In the genomic region with DNA sequence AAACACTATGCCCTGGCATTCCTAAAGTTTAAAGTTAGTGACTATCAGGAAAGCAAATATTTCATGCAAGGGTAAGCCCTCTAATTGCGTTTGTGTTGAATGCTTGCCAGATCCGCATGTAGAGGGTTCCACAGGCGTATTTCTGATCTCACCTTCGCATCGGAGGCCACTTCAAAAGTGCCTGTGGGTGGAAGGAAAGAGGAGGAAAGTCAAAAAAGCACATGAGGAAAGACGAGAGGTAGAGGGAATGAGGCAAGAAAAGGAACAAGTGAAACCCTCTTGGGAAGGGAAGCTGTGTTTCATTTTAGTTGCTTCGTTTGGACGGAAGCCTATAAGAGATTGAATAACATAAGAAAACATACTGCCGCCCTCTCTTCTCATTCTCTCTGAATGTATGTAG, we compare ENCODE assay signal across 18 cellular contexts.
A peak's percentile ranks its signal among the peaks of the same experiment; 100 is the strongest.
DNase-seq lines count a peak whose midpoint lies in the region; ATAC-seq lines count a peak whose summit lies in the region.
"Had no signal": no experiment of that assay in that cellular context is flagged by ENCODE, and none has a peak within 500 bp of the region (broad histone marks: within the 10 kb centered on the region; RNA-seq: fewer than 3 reads in every experiment).

No MANE protein-coding gene starts in this region.

- DNase-seq in NCI-H1092 (lab: John Stamatoyannopoulos, UW) (peak; percentile 77), astrocyte of the hippocampus (ENCODE audit: low read depth, low spot score) (peak; percentile 58), glomerular visceral epithelial cell (ENCODE audit: extremely low spot score) (peak; percentile 36), retina (peak; percentile 9), midbrain (lab: John Stamatoyannopoulos, UW) (no peak), MV-4-11 (lab: John Stamatoyannopoulos, UW) (no peak), OCI-M2 (lab: John Stamatoyannopoulos, UW; ENCODE audit: unreplicated experiment) (no peak)
- DNase-seq: activated CD8-positive, alpha-beta T cell treated with anti-CD3 and anti-CD28 coated beads, Interleukin-2, amount 10 ng/mL, durations not matched to agents 7 days and 5 days; activated T-cell treated with anti-CD3 and anti-CD28 coated beads, Interleukin-2, amount 50 U/mL, for 72 hours; Calu3; H7; hippocampal formation; NCI-H146; T-helper 17 cell had no signal

- no peak for ATAC-seq in HG03039 (IDR thresholded peaks at IDR 0.05; ENCODE audit: unreplicated experiment)
- ATAC-seq: activated CD8-positive, alpha-beta T cell treated with anti-CD3 and anti-CD28 coated beads, Interleukin-2, amount 10 ng/mL, durations not matched to agents 7 days and 5 days; activated naive CD4-positive, alpha-beta T cell treated with anti-CD3 and anti-CD28 coated beads, Interleukin-2, amount 50 U/mL, for 72 hours; activated T-cell treated with anti-CD3 and anti-CD28 coated beads, Interleukin-2, amount 50 U/mL, for 72 hours; stimulated activated effector memory CD8-positive, alpha-beta T cell treated with anti-CD3 and anti-CD28 coated beads, Interleukin-12 subunit alpha, Interleukin-12 subunit beta, amount 100 ng/mL, for 72 hours; T-helper 17 cell; WTC11 had no signal

Comparison
In these comparisons a context has a peak if more than half of its experiments do, and no peak if none do; other contexts are left out.
1. DNase-seq: peak in NCI-H1092 (single experiment), astrocyte of the hippocampus (single experiment), glomerular visceral epithelial cell (single experiment) and retina (single experiment); none in midbrain (single experiment), MV-4-11 (single experiment) and OCI-M2 (single experiment).